In the genomic region with DNA sequence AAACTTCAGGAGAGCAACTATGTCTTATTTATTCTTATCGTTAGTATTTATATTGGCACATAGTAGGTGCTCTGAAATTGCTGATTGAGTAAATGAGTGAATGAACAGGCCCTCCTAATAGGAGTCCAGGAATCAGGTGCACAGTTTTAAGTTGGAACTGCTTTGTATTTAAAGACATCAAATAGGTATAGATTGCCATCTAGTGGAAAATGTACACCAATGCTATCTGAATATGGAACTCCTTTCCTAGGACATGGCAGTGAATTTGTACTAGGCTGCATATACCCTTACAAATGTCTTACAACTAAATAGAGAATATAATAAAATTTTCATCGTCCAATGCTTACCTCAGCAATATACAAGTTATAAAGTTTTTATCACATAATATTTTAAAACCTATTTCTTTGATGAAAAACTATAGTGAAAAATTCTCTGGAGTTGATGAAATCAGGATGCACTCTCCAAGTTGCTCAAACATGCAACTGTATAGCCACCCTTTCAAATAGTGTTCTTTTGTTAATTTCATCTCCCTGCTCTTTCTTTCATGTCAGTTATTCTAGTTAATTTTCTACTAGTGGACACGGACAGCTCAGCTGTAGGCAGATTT, we compare ENCODE assay signal across 8 cellular contexts.
A peak's percentile ranks its signal among the peaks of the same experiment; 100 is the strongest.
DNase-seq lines count a peak whose midpoint lies in the region; ATAC-seq and TF ChIP-seq lines count a peak whose summit lies in the region.

No MANE protein-coding gene starts in this region.

- H3K9me3 ChIP-seq in tibial nerve = no peaks in the 10 kb centered on the region

- no peak for TF ChIP-seq POLR2A in tibial nerve (IDR thresholded peaks at IDR 0.05)

- 53 to 55% methylated on average over 3 of the region's 3 CpGs for WGBS in tibial nerve, 2 donors

- in situ Hi-C loops in KBM-7 (cut with MboI; ENCODE audit: low pct_unique_long_range_greater_than_20kb, low sequenced_read_pairs) = no loop called here

- TF ChIP-seq CTCF in RWPE1 (conservative IDR thresholded peaks at IDR 0.05; ENCODE audit: low read depth) (peak; percentile 60), foreskin keratinocyte (conservative IDR thresholded peaks at IDR 0.05) (peak; percentile 72), tibial nerve (IDR thresholded peaks at IDR 0.05) (peak in 4 of 5 experiments; percentile 16 to 34 (median 24))

- H3K36me3 ChIP-seq in tibial nerve = no peaks in the 10 kb centered on the region

- H3K4me1 ChIP-seq in foreskin keratinocyte (no peaks in the 10 kb centered on the region), tibial nerve (no peaks in the 10 kb centered on the region)

- TF ChIP-seq EP300 in tibial nerve (IDR thresholded peaks at IDR 0.05) = no peak

- no peak overlapping the region for H3K4me3 ChIP-seq in tibial nerve

- H3K27ac ChIP-seq in RWPE1 (no peak overlapping the region), foreskin keratinocyte (no peak overlapping the region), tibial nerve (no peak overlapping the region)

- DNase-seq in EL (peak; percentile 18), KBM-7 (peak; percentile 29), RWPE1 (ENCODE audit: low spot score) (peak; percentile 2), foreskin keratinocyte (peak in 1 of 2 donors; percentile 21), tibial nerve (ENCODE audit: low spot score in 2 of 2) (no peak), germinal center (ENCODE audit: low spot score) (no peak), hypothalamus (lab: John Stamatoyannopoulos, UW) (no peak)

- CTCF ChIA-PET in RWPE1 (lab: Yijun Ruan, JAX) = interaction anchor here (0.6 kb wide), 1 partner anchor 345 kb away, joined by 4 read pairs; no protein-coding TSS in a partner anchor

- POLR2A ChIA-PET in RWPE1 (lab: Yijun Ruan, JAX; ENCODE audit: low non-redundant PET) = no interaction called here

- ATAC-seq in GM21619 (IDR thresholded peaks at IDR 0.05; ENCODE audit: unreplicated experiment) (peak; percentile 74), foreskin keratinocyte (peak; percentile 85)

- no peaks in the 10 kb centered on the region for H3K27me3 ChIP-seq in foreskin keratinocyte
- no peaks in the 10 kb centered on the region for H3K27me3 ChIP-seq in tibial nerve

Comparison
In these comparisons a context has a peak if more than half of its experiments do, and no peak if none do; other contexts are left out.
1. DNase-seq: peak in EL (single experiment), KBM-7 (single experiment) and RWPE1 (single experiment); none in tibial nerve (0 of 2), germinal center (single experiment) and hypothalamus (0 of 51).
2. Peak in every context shown above with its lines, with median percentiles within 50 percentile points of each other: CTCF ChIP-seq.